Comparison of ENCODE assay signal across 1 cellular context in genomic region chrX:17736478-17736855, GRCh38.
TF ChIP-seq lines count a peak whose summit lies in the region.

No MANE protein-coding gene starts in this region.

TF ChIP-seq in HEK293, 187 proteins besides CTCF, POLR2A, EP300 and RAD21 (continued from another document and continues in another):
- TF ChIP-seq, protein P1, sequence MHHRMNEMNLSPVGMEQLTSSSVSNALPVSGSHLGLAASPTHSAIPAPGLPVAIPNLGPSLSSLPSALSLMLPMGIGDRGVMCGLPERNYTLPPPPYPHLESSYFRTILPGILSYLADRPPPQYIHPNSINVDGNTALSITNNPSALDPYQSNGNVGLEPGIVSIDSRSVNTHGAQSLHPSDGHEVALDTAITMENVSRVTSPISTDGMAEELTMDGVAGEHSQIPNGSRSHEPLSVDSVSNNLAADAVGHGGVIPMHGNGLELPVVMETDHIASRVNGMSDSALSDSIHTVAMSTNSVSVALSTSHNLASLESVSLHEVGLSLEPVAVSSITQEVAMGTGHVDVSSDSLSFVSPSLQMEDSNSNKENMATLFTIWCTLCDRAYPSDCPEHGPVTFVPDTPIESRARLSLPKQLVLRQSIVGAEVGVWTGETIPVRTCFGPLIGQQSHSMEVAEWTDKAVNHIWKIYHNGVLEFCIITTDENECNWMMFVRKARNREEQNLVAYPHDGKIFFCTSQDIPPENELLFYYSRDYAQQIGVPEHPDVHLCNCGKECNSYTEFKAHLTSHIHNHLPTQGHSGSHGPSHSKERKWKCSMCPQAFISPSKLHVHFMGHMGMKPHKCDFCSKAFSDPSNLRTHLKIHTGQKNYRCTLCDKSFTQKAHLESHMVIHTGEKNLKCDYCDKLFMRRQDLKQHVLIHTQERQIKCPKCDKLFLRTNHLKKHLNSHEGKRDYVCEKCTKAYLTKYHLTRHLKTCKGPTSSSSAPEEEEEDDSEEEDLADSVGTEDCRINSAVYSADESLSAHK (tag by site-specific recombination; IDR thresholded peaks at IDR 0.05), result no peak
- TF ChIP-seq ZNF561 (tag by site-specific recombination; IDR thresholded peaks at IDR 0.05; ENCODE audit: borderline replicate concordance), result no peak
- TF ChIP-seq ZNF514 (tag by site-specific recombination; IDR thresholded peaks at IDR 0.05), result no peak
- no peak for TF ChIP-seq ZNF391 (tag by site-specific recombination; IDR thresholded peaks at IDR 0.05; ENCODE audit: borderline replicate concordance, low read depth)
- TF ChIP-seq ZNF529 (tag by site-specific recombination; IDR thresholded peaks at IDR 0.05; ENCODE audit: insufficient replicate concordance), result no peak
- peak; percentile 48; the same call in 1 of the 2 replicates for TF ChIP-seq ZNF10 (tag by site-specific recombination; IDR thresholded peaks at IDR 0.05)
- no peak for TF ChIP-seq KLF7 (tag by site-specific recombination; IDR thresholded peaks at IDR 0.05; ENCODE audit: borderline replicate concordance)
- TF ChIP-seq ZNF26 (tag by site-specific recombination; IDR thresholded peaks at IDR 0.05), result no peak
- TF ChIP-seq KLF10 (tag by site-specific recombination; IDR thresholded peaks at IDR 0.05), result no peak
- no peak for TF ChIP-seq ZXDB (tag by site-specific recombination; IDR thresholded peaks at IDR 0.05)
- peak; percentile 81 for TF ChIP-seq ZBTB7A (tag by site-specific recombination; IDR thresholded peaks at IDR 0.05; ENCODE audit: low read depth)
- TF ChIP-seq ZNF785 (tag by site-specific recombination; IDR thresholded peaks at IDR 0.05), result no peak
- TF ChIP-seq ZNF664 (tag by site-specific recombination; IDR thresholded peaks at IDR 0.05), result 0 out of 2 replicates have a peak, but pooled peaks have one; percentile 21
- TF ChIP-seq SCRT1 (tag by site-specific recombination; IDR thresholded peaks at IDR 0.05; ENCODE audit: borderline replicate concordance), result no peak
- TF ChIP-seq ZNF76 (tag by site-specific recombination; IDR thresholded peaks at IDR 0.05; ENCODE audit: borderline replicate concordance, low read depth), result no peak
- no peak for TF ChIP-seq BCL11B (tag by site-specific recombination; IDR thresholded peaks at IDR 0.05; ENCODE audit: low read depth)
- no peak for TF ChIP-seq ZFP3 (tag by site-specific recombination; IDR thresholded peaks at IDR 0.05; ENCODE audit: low read depth)
- no peak for TF ChIP-seq ZEB2 (tag by site-specific recombination; IDR thresholded peaks at IDR 0.05)
- TF ChIP-seq ZNF239 (tag by site-specific recombination; IDR thresholded peaks at IDR 0.05), result no peak
- TF ChIP-seq HOXC10 (CRISPR knock-in tag; IDR thresholded peaks at IDR 0.05), result no peak
- TF ChIP-seq ZNF223 (tag by site-specific recombination; IDR thresholded peaks at IDR 0.05), result no peak
- no peak for TF ChIP-seq ZNF473 (tag by site-specific recombination; IDR thresholded peaks at IDR 0.05)
- TF ChIP-seq ZNF600 (tag by site-specific recombination; IDR thresholded peaks at IDR 0.05), result no peak
- TF ChIP-seq, protein P2, sequence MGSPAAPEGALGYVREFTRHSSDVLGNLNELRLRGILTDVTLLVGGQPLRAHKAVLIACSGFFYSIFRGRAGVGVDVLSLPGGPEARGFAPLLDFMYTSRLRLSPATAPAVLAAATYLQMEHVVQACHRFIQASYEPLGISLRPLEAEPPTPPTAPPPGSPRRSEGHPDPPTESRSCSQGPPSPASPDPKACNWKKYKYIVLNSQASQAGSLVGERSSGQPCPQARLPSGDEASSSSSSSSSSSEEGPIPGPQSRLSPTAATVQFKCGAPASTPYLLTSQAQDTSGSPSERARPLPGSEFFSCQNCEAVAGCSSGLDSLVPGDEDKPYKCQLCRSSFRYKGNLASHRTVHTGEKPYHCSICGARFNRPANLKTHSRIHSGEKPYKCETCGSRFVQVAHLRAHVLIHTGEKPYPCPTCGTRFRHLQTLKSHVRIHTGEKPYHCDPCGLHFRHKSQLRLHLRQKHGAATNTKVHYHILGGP (tag by site-specific recombination; IDR thresholded peaks at IDR 0.05), result no peak
- TF ChIP-seq ZNF146 (tag by site-specific recombination; IDR thresholded peaks at IDR 0.05), result no peak
- TF ChIP-seq ZBTB6 (tag by site-specific recombination; IDR thresholded peaks at IDR 0.05), result no peak
- TF ChIP-seq ZNF138 (tag by site-specific recombination; IDR thresholded peaks at IDR 0.05; ENCODE audit: borderline replicate concordance), result no peak
- no peak for TF ChIP-seq ZNF530 (tag by site-specific recombination; IDR thresholded peaks at IDR 0.05; ENCODE audit: low read depth)
- 0 out of 2 replicates have a peak, but pooled peaks have one; percentile 9 for TF ChIP-seq INSM2 (tag by site-specific recombination; IDR thresholded peaks at IDR 0.05)
- no peak for TF ChIP-seq ZNF426 (tag by site-specific recombination; IDR thresholded peaks at IDR 0.05)
- no peak for TF ChIP-seq SP3 (tag by site-specific recombination; IDR thresholded peaks at IDR 0.05)
- no peak for TF ChIP-seq YY1 (tag by site-specific recombination; IDR thresholded peaks at IDR 0.05)
- no peak for TF ChIP-seq ZNF843 (tag by site-specific recombination; IDR thresholded peaks at IDR 0.05)
- TF ChIP-seq PRDM6 (tag by site-specific recombination; IDR thresholded peaks at IDR 0.05), result no peak
- no peak for TF ChIP-seq ZSCAN18 (tag by site-specific recombination; IDR thresholded peaks at IDR 0.05)
- no peak for TF ChIP-seq ZNF555 (tag by site-specific recombination; conservative IDR thresholded peaks at IDR 0.05)
- TF ChIP-seq KLF16 (tag by site-specific recombination; IDR thresholded peaks at IDR 0.05), result no peak
- no peak for TF ChIP-seq SCRT2 (tag by site-specific recombination; IDR thresholded peaks at IDR 0.05)
- TF ChIP-seq, protein P3, sequence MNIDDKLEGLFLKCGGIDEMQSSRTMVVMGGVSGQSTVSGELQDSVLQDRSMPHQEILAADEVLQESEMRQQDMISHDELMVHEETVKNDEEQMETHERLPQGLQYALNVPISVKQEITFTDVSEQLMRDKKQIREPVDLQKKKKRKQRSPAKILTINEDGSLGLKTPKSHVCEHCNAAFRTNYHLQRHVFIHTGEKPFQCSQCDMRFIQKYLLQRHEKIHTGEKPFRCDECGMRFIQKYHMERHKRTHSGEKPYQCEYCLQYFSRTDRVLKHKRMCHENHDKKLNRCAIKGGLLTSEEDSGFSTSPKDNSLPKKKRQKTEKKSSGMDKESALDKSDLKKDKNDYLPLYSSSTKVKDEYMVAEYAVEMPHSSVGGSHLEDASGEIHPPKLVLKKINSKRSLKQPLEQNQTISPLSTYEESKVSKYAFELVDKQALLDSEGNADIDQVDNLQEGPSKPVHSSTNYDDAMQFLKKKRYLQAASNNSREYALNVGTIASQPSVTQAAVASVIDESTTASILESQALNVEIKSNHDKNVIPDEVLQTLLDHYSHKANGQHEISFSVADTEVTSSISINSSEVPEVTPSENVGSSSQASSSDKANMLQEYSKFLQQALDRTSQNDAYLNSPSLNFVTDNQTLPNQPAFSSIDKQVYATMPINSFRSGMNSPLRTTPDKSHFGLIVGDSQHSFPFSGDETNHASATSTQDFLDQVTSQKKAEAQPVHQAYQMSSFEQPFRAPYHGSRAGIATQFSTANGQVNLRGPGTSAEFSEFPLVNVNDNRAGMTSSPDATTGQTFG (tag by site-specific recombination; IDR thresholded peaks at IDR 0.05; ENCODE audit: borderline replicate concordance), result no peak
- TF ChIP-seq ZNF510 (tag by site-specific recombination; IDR thresholded peaks at IDR 0.05; ENCODE audit: insufficient replicate concordance), result no peak
- TF ChIP-seq ZNF184 (tag by site-specific recombination; IDR thresholded peaks at IDR 0.05), result no peak
- no peak for TF ChIP-seq ZIC2 (tag by site-specific recombination; IDR thresholded peaks at IDR 0.05)
- TF ChIP-seq, protein P4, sequence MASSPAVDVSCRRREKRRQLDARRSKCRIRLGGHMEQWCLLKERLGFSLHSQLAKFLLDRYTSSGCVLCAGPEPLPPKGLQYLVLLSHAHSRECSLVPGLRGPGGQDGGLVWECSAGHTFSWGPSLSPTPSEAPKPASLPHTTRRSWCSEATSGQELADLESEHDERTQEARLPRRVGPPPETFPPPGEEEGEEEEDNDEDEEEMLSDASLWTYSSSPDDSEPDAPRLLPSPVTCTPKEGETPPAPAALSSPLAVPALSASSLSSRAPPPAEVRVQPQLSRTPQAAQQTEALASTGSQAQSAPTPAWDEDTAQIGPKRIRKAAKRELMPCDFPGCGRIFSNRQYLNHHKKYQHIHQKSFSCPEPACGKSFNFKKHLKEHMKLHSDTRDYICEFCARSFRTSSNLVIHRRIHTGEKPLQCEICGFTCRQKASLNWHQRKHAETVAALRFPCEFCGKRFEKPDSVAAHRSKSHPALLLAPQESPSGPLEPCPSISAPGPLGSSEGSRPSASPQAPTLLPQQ (tag by site-specific recombination; IDR thresholded peaks at IDR 0.05), result no peak
- no peak for TF ChIP-seq HOXA7 (CRISPR knock-in tag; IDR thresholded peaks at IDR 0.05; ENCODE audit: borderline replicate concordance)
- no peak for TF ChIP-seq TSHZ1 (tag by site-specific recombination; IDR thresholded peaks at IDR 0.05; ENCODE audit: borderline replicate concordance)
- no peak for TF ChIP-seq ZNF629 (tag by site-specific recombination; IDR thresholded peaks at IDR 0.05)
- TF ChIP-seq GLIS2 (tag by site-specific recombination; IDR thresholded peaks at IDR 0.05), result no peak; the same call in 1 of the 2 replicates
